ENCODE assay signal across 8 cellular contexts in the genomic region with DNA sequence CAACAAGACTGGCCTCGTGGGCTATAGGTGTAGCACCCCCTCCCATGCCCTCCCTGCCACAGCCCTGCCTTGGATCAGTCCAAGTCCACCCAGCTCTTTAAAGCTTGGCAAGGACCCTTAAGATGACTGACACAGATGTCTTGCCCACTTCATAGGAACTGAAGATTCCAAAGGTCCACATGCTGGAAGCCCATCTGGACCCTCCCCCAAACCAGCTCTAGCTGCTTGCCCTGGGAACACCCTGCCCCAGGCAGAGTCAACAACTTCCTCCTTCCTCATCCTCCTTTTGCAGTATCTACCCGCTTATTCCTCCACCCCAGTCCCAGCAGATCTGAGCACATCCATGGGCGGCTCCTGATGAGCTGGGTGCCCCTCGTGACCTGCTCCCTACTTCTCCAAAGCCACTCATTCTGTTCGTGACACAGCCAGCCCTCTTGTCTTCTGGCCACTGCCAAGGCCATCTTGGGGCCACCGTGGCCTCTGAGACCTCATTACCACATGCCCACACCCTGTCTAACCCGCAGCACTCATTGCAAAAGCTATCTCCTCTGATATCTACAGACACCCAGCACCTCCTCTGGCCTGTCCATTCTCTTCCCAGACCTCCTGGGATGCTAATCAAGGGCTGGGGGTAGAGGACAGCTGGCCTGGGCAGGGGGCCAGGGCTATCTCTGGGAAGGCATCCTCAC. TPM values are rescaled to one million over a fixed set of nuclear protein-coding genes. Genes with fewer than 3 reads are reported as not detected.
A peak's percentile ranks its signal among the peaks of the same experiment; 100 is the strongest.
DNase-seq lines count a peak whose midpoint lies in the region; ATAC-seq, FAIRE-seq and TF ChIP-seq lines count a peak whose summit lies in the region.

No MANE protein-coding gene starts in this region.

- H3K27me3 ChIP-seq in astrocyte (ENCODE audit: insufficient read depth, low read length), result no peaks in the 10 kb centered on the region

- H3K27ac Mint-ChIP-seq in astrocyte (ENCODE audit: unreplicated experiment) (no peak overlapping the region), nephron (peak overlapping the region; percentile 77 to 92 (median 77))

- peaks cover 23% of the 10 kb centered on the region for H4K20me1 ChIP-seq in astrocyte (ENCODE audit: insufficient read depth, low read length)

- peak overlapping the region; percentile 63 for H3K27ac ChIP-seq in C4-2B
- no peak overlapping the region for H3K27ac ChIP-seq in astrocyte (ENCODE audit: low read depth, low read length)

- peaks cover 53% of the 10 kb centered on the region for H3K4me1 ChIP-seq in astrocyte (ENCODE audit: insufficient read depth, low read length)

- H3K9ac ChIP-seq in astrocyte (ENCODE audit: low read length), result no peak overlapping the region

- peaks cover 11% of the 10 kb centered on the region for H3K79me2 ChIP-seq in astrocyte (ENCODE audit: insufficient read depth, low read length)

- H3K4me1 Mint-ChIP-seq in astrocyte (ENCODE audit: low read depth, unreplicated experiment), result peaks cover 47% of the 10 kb centered on the region
- peaks cover 57% of the 10 kb centered on the region for H3K4me1 Mint-ChIP-seq in nephron

- H3K36me3 Mint-ChIP-seq in astrocyte (ENCODE audit: low read depth, unreplicated experiment) (peaks cover 5% of the 10 kb centered on the region), nephron (ENCODE audit: low read depth) (no peaks in the 10 kb centered on the region)

- H3K36me3 ChIP-seq in astrocyte (ENCODE audit: insufficient read depth, low read length), result no peaks in the 10 kb centered on the region

- ATAC-seq in GM18520 (IDR thresholded peaks at IDR 0.05; ENCODE audit: unreplicated experiment) (no peak), HG03097 (IDR thresholded peaks at IDR 0.05; ENCODE audit: low FRiP score, unreplicated experiment) (no peak), GM18861 (IDR thresholded peaks at IDR 0.05; ENCODE audit: unreplicated experiment) (no peak)

- H3K4me3 Mint-ChIP-seq in astrocyte (ENCODE audit: unreplicated experiment), result peak overlapping the region; percentile 70
- H3K4me3 Mint-ChIP-seq in nephron, result peak overlapping the region; percentile 62 to 90 (median 82)

- peak; percentile 85 for DNase-seq in NCI-H524 treated with DMSO at 0.1 percent for 48 hours (lab: John Stamatoyannopoulos, UW)
- no peak for DNase-seq in astrocyte (ENCODE audit: low read depth)
- no peak for DNase-seq in NCI-H510A (lab: John Stamatoyannopoulos, UW)

- H3K9me3 ChIP-seq in astrocyte (ENCODE audit: insufficient read depth, low read depth, low read length), result no peaks in the 10 kb centered on the region

- peak; percentile 68; the same call in 1 of the 2 replicates for TF ChIP-seq CTCF in C4-2B (conservative IDR thresholded peaks at IDR 0.05)
- no peak for TF ChIP-seq CTCF in astrocyte (IDR thresholded peaks at IDR 0.05; ENCODE audit: insufficient read depth, low read depth, low read length)
- TF ChIP-seq CTCF in nephron (IDR thresholded peaks at IDR 0.05; ENCODE audit: unreplicated experiment in 3 of 3), result no peak

- H3K4me3 ChIP-seq in astrocyte (ENCODE audit: insufficient read depth, low read depth, low read length), result no peak overlapping the region

- H3K4me2 ChIP-seq in astrocyte (ENCODE audit: low read length), result no peak overlapping the region

- no peak overlapping the region for H2AFZ ChIP-seq in astrocyte (ENCODE audit: low read depth, low read length)

- no peak for FAIRE-seq in astrocyte (lab: Jason Lieb, UNC)

- H3K27me3 Mint-ChIP-seq in astrocyte (ENCODE audit: low read depth, unreplicated experiment) (no peaks in the 10 kb centered on the region), nephron (ENCODE audit: low read depth) (peaks cover 4% of the 10 kb centered on the region)

- H3K9me3 Mint-ChIP-seq in astrocyte (ENCODE audit: unreplicated experiment) (no peaks in the 10 kb centered on the region), nephron (no peaks in the 10 kb centered on the region)

RNA-seq across cellular contexts. Expression of a gene that starts 2.0 kb away (rescaled TPM):
- total RNA-seq in astrocyte, result 27.5 and 27.8 TPM in 2 replicates

RNA-seq across cellular contexts. Expression of a gene that starts 5.0 kb away (rescaled TPM):
- 2.8 and 3.3 TPM in 2 replicates for total RNA-seq in astrocyte

RNA-seq across cellular contexts. Expression of a gene that starts 36.5 kb away (rescaled TPM):
- 25.8 and 28.7 TPM in 2 replicates for total RNA-seq in astrocyte

RNA-seq across cellular contexts. Expression of a gene that starts 50.9 kb away (rescaled TPM):
- 190 and 199 TPM in 2 replicates for total RNA-seq in astrocyte

RNA-seq across cellular contexts. Expression of a gene that starts 54.6 kb away (rescaled TPM):
- total RNA-seq in astrocyte, result 333 and 346 TPM in 2 replicates
